Comparison of ENCODE assay signal across 23 cellular contexts in the genomic region with DNA sequence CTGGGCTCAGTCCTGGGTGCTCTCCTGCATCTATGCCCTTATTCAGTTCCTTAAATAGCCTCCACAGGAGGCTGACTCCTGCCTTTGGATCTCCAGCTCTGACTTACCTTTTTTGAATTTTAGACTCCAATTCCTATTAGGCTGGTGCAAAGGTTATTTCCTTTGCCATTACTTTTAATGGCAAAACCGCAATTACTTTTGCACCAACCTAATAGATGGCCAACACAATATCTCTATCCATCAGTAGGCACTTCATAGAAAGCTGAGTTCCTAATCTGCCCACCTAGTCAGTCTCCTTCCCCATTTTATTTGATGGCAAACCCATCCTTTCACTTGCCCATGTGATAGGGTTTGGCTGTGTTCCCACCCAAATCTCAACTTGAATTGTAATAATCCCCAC.
"Had no signal": no experiment of that assay in that cellular context is flagged by ENCODE, and none has a peak within 500 bp of the region (broad histone marks: within the 10 kb centered on the region; RNA-seq: fewer than 3 reads in every experiment).

No MANE protein-coding gene starts in this region.

- ATAC-seq: foreskin keratinocyte, gastrocnemius medialis, heart right ventricle, left cardiac atrium, left lung, left ventricle myocardium superior, lower lobe of right lung, mucosa of descending colon had no signal

- H3K27me3 ChIP-seq: dorsolateral prefrontal cortex, foreskin keratinocyte, gastrocnemius medialis, left lung had no signal

- H3K4me1 ChIP-seq: esophagus muscularis mucosa, foreskin keratinocyte, gastrocnemius medialis, heart right ventricle, left lung, lower lobe of right lung had no signal

- H3K4me3 ChIP-seq: coronary artery, dorsolateral prefrontal cortex, esophagus muscularis mucosa, gastrocnemius medialis, heart right ventricle, left lung, lower lobe of right lung, mucosa of descending colon had no signal

- H3K27ac ChIP-seq: coronary artery, dorsolateral prefrontal cortex, esophagus muscularis mucosa, foreskin keratinocyte, gastrocnemius medialis, heart right ventricle, left lung, lower lobe of right lung had no signal

- DNase-seq: dermis blood vessel endothelial cell; dorsolateral prefrontal cortex; effector CD4-positive, alpha-beta T cell; effector memory CD4-positive, alpha-beta T cell; foreskin keratinocyte; gastrocnemius medialis; glutamatergic neuron; head of caudate nucleus; heart right ventricle; hippocampal formation; left cardiac atrium; left lung; left ventricle myocardium superior; lower lobe of right lung; mesenchymal stem cell; mucosa of descending colon; naive B cell had no signal

- H3K9me3 ChIP-seq: esophagus muscularis mucosa, gastrocnemius medialis, heart right ventricle, left lung, lower lobe of right lung, mucosa of descending colon had no signal

- FAIRE-seq: colon, endothelial cell of umbilical vein, islet of Langerhans, keratinocyte had no signal

- H3K36me3 ChIP-seq: esophagus muscularis mucosa, gastrocnemius medialis, heart right ventricle, left lung, lower lobe of right lung had no signal
